In the genomic region with DNA sequence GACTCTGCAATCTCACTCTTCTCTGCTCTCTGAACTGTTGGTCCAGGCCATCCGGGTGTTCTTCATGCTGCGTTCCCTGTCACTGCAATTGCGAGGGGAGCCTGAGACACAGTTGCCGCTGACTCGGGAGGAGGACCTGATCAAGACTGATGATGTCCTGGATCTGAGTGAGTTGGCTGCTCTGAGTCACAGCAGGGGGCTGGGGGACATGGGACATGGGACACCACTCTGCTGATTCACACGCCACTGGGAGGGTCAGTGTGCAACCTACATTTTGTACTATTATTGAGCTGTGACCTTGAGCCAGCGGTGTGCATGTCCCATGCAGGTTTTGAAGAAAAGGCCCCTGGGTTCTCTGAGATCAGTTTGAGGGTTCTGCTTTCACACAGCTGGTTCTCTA, we compare ENCODE assay signal across 1 cellular context.
TF ChIP-seq lines count a peak whose summit lies in the region.

No MANE protein-coding gene starts in this region.

TF ChIP-seq in GM23338, 12 proteins besides CTCF, POLR2A, EP300 and RAD21 (continued from another document):
- TF ChIP-seq, protein P1, sequence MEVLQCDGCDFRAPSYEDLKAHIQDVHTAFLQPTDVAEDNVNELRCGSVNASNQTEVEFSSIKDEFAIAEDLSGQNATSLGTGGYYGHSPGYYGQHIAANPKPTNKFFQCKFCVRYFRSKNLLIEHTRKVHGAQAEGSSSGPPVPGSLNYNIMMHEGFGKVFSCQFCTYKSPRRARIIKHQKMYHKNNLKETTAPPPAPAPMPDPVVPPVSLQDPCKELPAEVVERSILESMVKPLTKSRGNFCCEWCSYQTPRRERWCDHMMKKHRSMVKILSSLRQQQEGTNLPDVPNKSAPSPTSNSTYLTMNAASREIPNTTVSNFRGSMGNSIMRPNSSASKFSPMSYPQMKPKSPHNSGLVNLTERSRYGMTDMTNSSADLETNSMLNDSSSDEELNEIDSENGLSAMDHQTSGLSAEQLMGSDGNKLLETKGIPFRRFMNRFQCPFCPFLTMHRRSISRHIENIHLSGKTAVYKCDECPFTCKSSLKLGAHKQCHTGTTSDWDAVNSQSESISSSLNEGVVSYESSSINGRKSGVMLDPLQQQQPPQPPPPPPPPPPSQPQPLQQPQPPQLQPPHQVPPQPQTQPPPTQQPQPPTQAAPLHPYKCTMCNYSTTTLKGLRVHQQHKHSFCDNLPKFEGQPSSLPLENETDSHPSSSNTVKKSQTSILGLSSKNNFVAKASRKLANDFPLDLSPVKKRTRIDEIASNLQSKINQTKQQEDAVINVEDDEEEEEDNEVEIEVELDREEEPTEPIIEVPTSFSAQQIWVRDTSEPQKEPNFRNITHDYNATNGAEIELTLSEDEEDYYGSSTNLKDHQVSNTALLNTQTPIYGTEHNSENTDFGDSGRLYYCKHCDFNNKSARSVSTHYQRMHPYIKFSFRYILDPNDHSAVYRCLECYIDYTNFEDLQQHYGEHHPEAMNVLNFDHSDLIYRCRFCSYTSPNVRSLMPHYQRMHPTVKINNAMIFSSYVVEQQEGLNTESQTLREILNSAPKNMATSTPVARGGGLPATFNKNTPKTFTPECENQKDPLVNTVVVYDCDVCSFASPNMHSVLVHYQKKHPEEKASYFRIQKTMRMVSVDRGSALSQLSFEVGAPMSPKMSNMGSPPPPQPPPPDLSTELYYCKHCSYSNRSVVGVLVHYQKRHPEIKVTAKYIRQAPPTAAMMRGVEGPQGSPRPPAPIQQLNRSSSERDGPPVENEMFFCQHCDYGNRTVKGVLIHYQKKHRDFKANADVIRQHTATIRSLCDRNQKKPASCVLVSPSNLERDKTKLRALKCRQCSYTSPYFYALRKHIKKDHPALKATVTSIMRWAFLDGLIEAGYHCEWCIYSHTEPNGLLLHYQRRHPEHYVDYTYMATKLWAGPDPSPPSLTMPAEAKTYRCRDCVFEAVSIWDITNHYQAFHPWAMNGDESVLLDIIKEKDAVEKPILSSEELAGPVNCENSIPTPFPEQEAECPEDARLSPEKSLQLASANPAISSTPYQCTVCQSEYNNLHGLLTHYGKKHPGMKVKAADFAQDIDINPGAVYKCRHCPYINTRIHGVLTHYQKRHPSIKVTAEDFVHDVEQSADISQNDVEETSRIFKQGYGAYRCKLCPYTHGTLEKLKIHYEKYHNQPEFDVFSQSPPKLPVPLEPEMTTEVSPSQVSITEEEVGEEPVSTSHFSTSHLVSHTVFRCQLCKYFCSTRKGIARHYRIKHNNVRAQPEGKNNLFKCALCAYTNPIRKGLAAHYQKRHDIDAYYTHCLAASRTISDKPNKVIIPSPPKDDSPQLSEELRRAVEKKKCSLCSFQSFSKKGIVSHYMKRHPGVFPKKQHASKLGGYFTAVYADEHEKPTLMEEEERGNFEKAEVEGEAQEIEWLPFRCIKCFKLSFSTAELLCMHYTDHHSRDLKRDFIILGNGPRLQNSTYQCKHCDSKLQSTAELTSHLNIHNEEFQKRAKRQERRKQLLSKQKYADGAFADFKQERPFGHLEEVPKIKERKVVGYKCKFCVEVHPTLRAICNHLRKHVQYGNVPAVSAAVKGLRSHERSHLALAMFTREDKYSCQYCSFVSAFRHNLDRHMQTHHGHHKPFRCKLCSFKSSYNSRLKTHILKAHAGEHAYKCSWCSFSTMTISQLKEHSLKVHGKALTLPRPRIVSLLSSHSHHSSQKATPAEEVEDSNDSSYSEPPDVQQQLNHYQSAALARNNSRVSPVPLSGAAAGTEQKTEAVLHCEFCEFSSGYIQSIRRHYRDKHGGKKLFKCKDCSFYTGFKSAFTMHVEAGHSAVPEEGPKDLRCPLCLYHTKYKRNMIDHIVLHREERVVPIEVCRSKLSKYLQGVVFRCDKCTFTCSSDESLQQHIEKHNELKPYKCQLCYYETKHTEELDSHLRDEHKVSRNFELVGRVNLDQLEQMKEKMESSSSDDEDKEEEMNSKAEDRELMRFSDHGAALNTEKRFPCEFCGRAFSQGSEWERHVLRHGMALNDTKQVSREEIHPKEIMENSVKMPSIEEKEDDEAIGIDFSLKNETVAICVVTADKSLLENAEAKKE (CRISPR knock-in tag; IDR thresholded peaks at IDR 0.05) = no peak
- TF ChIP-seq ZNF331 (CRISPR knock-in tag; IDR thresholded peaks at IDR 0.05; ENCODE audit: low read depth) (no peak), ZNF114 (CRISPR knock-in tag; IDR thresholded peaks at IDR 0.05) (no peak)
- TF ChIP-seq, protein P2, sequence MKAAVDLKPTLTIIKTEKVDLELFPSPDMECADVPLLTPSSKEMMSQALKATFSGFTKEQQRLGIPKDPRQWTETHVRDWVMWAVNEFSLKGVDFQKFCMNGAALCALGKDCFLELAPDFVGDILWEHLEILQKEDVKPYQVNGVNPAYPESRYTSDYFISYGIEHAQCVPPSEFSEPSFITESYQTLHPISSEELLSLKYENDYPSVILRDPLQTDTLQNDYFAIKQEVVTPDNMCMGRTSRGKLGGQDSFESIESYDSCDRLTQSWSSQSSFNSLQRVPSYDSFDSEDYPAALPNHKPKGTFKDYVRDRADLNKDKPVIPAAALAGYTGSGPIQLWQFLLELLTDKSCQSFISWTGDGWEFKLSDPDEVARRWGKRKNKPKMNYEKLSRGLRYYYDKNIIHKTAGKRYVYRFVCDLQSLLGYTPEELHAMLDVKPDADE (IDR thresholded peaks at IDR 0.05) = no peak
